ENCODE assay signal across 1 cellular context in genomic region chrX:109187473-109188168, GRCh38.
TF ChIP-seq lines count a peak whose summit lies in the region.

No MANE protein-coding gene starts in this region.

TF ChIP-seq in GM12878, 131 proteins besides CTCF, POLR2A, EP300 and RAD21 (continued from another document and continues in another):
- no peak for TF ChIP-seq ZBTB40 (IDR thresholded peaks at IDR 0.05; ENCODE audit: borderline replicate concordance)
- peak; percentile 19; the same call in 1 of the 2 replicates for TF ChIP-seq ZNF687 (IDR thresholded peaks at IDR 0.05)
- TF ChIP-seq KLF5 (IDR thresholded peaks at IDR 0.05; ENCODE audit: partially characterized antibody) = no peak
- TF ChIP-seq MTA3 (IDR thresholded peaks at IDR 0.05; ENCODE audit: borderline replicate concordance, low read length) = no peak
- TF ChIP-seq HCFC1 (IDR thresholded peaks at IDR 0.05; ENCODE audit: low read length) = no peak
- TF ChIP-seq CBX5 (IDR thresholded peaks at IDR 0.05; ENCODE audit: low read depth) = no peak
- TF ChIP-seq NR2C1 (IDR thresholded peaks at IDR 0.05) = peak; percentile 79
- no peak for TF ChIP-seq KDM1A (IDR thresholded peaks at IDR 0.05; ENCODE audit: borderline replicate concordance)
- TF ChIP-seq ZNF622 (IDR thresholded peaks at IDR 0.05) = no peak
- TF ChIP-seq MYB (IDR thresholded peaks at IDR 0.05; ENCODE audit: borderline replicate concordance, low read depth, low read length) = no peak
- no peak for TF ChIP-seq SUPT20H (IDR thresholded peaks at IDR 0.05; ENCODE audit: borderline replicate concordance, control insufficient read depth, low read depth, low read length)
- TF ChIP-seq PRDM15 (CRISPR knock-in tag; IDR thresholded peaks at IDR 0.05) = no peak
- no peak for TF ChIP-seq GABPA (IDR thresholded peaks at IDR 0.05; ENCODE audit: low read depth)
- peak; percentile 88 for TF ChIP-seq RELB (IDR thresholded peaks at IDR 0.05; ENCODE audit: low read depth)
- no peak for TF ChIP-seq BCLAF1 (IDR thresholded peaks at IDR 0.05)
- TF ChIP-seq IRF3 (IDR thresholded peaks at IDR 0.05) = no peak
- no peak for TF ChIP-seq WRNIP1 (IDR thresholded peaks at IDR 0.05; ENCODE audit: borderline replicate concordance, low read depth, low read length)
- 0 out of 2 replicates have a peak, but pooled peaks have one; percentile 12 for TF ChIP-seq ZNF217 (IDR thresholded peaks at IDR 0.05)
- TF ChIP-seq RCOR1 (conservative IDR thresholded peaks at IDR 0.05; ENCODE audit: low read depth, low read length) = no peak
- no peak for TF ChIP-seq EZH2 (IDR thresholded peaks at IDR 0.05; ENCODE audit: borderline replicate concordance, control insufficient read depth, low read depth, low read length)
- no peak for TF ChIP-seq RUNX3 (IDR thresholded peaks at IDR 0.05; ENCODE audit: low read length)
- TF ChIP-seq NBN (IDR thresholded peaks at IDR 0.05) = peak; percentile 94
- no peak for TF ChIP-seq PAX5 (IDR thresholded peaks at IDR 0.05; ENCODE audit: borderline replicate concordance, low read depth, low read length)
- no peak for TF ChIP-seq JUNB (IDR thresholded peaks at IDR 0.05)
- TF ChIP-seq RB1 (IDR thresholded peaks at IDR 0.05; ENCODE audit: borderline replicate concordance) = no peak
- TF ChIP-seq HDGF (IDR thresholded peaks at IDR 0.05) = peak; percentile 71; the same call in 1 of the 2 replicates
- no peak for TF ChIP-seq BRCA1 (IDR thresholded peaks at IDR 0.05; ENCODE audit: low read depth, low read length)
- no peak for TF ChIP-seq ESRRA (IDR thresholded peaks at IDR 0.05; ENCODE audit: low read length)
- no peak for TF ChIP-seq SIX5 (IDR thresholded peaks at IDR 0.05; ENCODE audit: low read depth, low read length, severe bottlenecking)
- TF ChIP-seq POLR2AphosphoS5 (IDR thresholded peaks at IDR 0.05; ENCODE audit: low read length) = no peak
- TF ChIP-seq CBX3 (IDR thresholded peaks at IDR 0.05; ENCODE audit: borderline replicate concordance, low read depth) = no peak
- no peak for TF ChIP-seq PBX3 (IDR thresholded peaks at IDR 0.05; ENCODE audit: insufficient replicate concordance, low read depth, low read length)
- no peak for TF ChIP-seq SMAD5 (IDR thresholded peaks at IDR 0.05; ENCODE audit: low read depth)
- TF ChIP-seq DPF2 (IDR thresholded peaks at IDR 0.05) = peak; percentile 60; the same call in 1 of the 2 replicates
- no peak for TF ChIP-seq STAT3 (IDR thresholded peaks at IDR 0.05; ENCODE audit: low read depth, low read length)
- TF ChIP-seq NFYA (IDR thresholded peaks at IDR 0.05; ENCODE audit: borderline replicate concordance, low read depth, low read length) = no peak
- TF ChIP-seq MAX (IDR thresholded peaks at IDR 0.05; ENCODE audit: low read depth, low read length) = no peak
- peak; percentile 98 for TF ChIP-seq MTA2 (IDR thresholded peaks at IDR 0.05; ENCODE audit: low read depth)
- TF ChIP-seq SKIL (IDR thresholded peaks at IDR 0.05; ENCODE audit: low read depth, poor library complexity, severe bottlenecking) = no peak
- no peak for TF ChIP-seq MYC (IDR thresholded peaks at IDR 0.05; ENCODE audit: insufficient read depth, insufficient read length, insufficient replicate concordance, low read length, severe bottlenecking)
